In genomic region chr1:64038965-64039926, GRCh38 we compare ENCODE assay signal across 8 cellular contexts.
DNase-seq lines count a peak whose midpoint lies in the region; ATAC-seq and TF ChIP-seq lines count a peak whose summit lies in the region.

No MANE protein-coding gene starts in this region.

- H3K4me3 ChIP-seq in breast epithelium, result no peak overlapping the region
- no peak overlapping the region for H3K4me3 ChIP-seq in vagina

- no peak for ATAC-seq in HG03442 (IDR thresholded peaks at IDR 0.05; ENCODE audit: unreplicated experiment)
- ATAC-seq in HG02840 (IDR thresholded peaks at IDR 0.05; ENCODE audit: low FRiP score, unreplicated experiment), result no peak

- H3K36me3 ChIP-seq in breast epithelium, result no peaks in the 10 kb centered on the region
- no peaks in the 10 kb centered on the region for H3K36me3 ChIP-seq in vagina

- intact Hi-C loops in breast epithelium (cut with DNase I; ENCODE audit: low total_unique reads), result no loop called here
- intact Hi-C loops in vagina (cut with DNase I), result no loop called here

- H3K27me3 ChIP-seq in breast epithelium (no peaks in the 10 kb centered on the region), vagina (no peaks in the 10 kb centered on the region)

- TF ChIP-seq CTCF in breast epithelium (IDR thresholded peaks at IDR 0.05) (no peak), vagina (IDR thresholded peaks at IDR 0.05) (no peak)

- H3K27ac ChIP-seq in breast epithelium, result peak overlapping the region; percentile 5 to 40
- peak overlapping the region; percentile 34 for H3K27ac ChIP-seq in vagina

- H3K9me3 ChIP-seq in breast epithelium (no peaks in the 10 kb centered on the region), vagina (no peaks in the 10 kb centered on the region)

- TF ChIP-seq POLR2A in breast epithelium (IDR thresholded peaks at IDR 0.05) (no peak), vagina (IDR thresholded peaks at IDR 0.05) (no peak)

- DNase-seq in SIG-M5 treated with dmso at 0.1 percent for 504 hours (lab: John Stamatoyannopoulos, UW; ENCODE audit: unreplicated experiment) (peak; percentile 25), SIG-M5 (lab: John Stamatoyannopoulos, UW) (no peak), breast epithelium (ENCODE audit: low spot score in 2 of 2) (peak in 1 of 2 donors; percentile 54), kidney tubule cell (ENCODE audit: low spot score) (peak; percentile 98), vagina (ENCODE audit: extremely low spot score in 2 of 2) (no peak)
- DNase-seq in stimulated activated CD4-positive, alpha-beta T cell treated with anti-CD3 and anti-CD28 coated beads, Interleukin-12 subunit alpha, Interleukin-12 subunit beta, amount 100 ng/mL, for 4 hours, result no peak

- H3K4me1 ChIP-seq in breast epithelium, result no peaks in the 10 kb centered on the region
- peaks cover 50% of the 10 kb centered on the region for H3K4me1 ChIP-seq in vagina

Comparison
In these comparisons a context has a peak if more than half of its experiments do, and no peak if none do; other contexts are left out.
1. DNase-seq: peak in SIG-M5 treated with dmso at 0.1 percent for 504 hours (single experiment) and kidney tubule cell (single experiment); none in SIG-M5 (single experiment), vagina (0 of 2) and stimulated activated CD4-positive, alpha-beta T cell treated with anti-CD3 and anti-CD28 coated beads, Interleukin-12 subunit alpha, Interleukin-12 subunit beta, amount 100 ng/mL, for 4 hours (single experiment).